ENCODE assay signal across 1 cellular context in the genomic region with DNA sequence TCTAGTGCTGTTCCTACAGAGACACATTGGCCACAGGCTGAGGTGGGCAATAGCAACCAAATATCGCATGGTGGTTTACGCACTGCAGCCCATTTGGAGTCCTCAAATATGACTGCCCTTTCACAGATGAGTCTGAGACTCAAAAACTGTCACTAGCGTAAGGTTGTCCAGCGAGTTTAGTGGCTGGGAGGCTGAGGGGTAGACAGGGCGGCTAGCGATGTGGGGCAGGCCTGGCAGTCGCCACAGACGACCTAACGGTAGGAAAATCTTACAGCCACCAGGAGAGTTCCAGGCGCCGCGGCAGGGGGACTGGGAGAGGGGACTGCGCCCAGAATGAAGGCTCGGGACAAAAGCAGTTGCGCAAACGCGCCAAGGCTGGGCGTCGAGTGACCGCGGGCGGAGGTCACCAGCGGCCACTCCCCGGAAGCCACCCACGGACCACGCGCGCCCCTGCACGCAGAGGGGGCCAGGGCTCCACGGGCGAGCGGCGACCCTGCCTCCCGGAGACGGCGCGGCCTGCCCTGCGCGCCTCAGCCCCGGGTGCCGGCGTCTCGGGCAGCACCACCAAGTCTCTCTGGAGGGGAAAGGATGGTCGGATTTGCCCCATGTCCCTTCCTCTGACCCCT.
TF ChIP-seq lines count a peak whose summit lies in the region.

No MANE protein-coding gene starts in this region.

TF ChIP-seq in HepG2, 621 proteins besides CTCF, POLR2A, EP300 and RAD21 (continued from another document and continues in another):
- TF ChIP-seq, protein P1, sequence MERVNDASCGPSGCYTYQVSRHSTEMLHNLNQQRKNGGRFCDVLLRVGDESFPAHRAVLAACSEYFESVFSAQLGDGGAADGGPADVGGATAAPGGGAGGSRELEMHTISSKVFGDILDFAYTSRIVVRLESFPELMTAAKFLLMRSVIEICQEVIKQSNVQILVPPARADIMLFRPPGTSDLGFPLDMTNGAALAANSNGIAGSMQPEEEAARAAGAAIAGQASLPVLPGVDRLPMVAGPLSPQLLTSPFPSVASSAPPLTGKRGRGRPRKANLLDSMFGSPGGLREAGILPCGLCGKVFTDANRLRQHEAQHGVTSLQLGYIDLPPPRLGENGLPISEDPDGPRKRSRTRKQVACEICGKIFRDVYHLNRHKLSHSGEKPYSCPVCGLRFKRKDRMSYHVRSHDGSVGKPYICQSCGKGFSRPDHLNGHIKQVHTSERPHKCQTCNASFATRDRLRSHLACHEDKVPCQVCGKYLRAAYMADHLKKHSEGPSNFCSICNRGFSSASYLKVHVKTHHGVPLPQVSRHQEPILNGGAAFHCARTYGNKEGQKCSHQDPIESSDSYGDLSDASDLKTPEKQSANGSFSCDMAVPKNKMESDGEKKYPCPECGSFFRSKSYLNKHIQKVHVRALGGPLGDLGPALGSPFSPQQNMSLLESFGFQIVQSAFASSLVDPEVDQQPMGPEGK (CRISPR knock-in tag; IDR thresholded peaks at IDR 0.05) = no peak
- TF ChIP-seq, protein P2, sequence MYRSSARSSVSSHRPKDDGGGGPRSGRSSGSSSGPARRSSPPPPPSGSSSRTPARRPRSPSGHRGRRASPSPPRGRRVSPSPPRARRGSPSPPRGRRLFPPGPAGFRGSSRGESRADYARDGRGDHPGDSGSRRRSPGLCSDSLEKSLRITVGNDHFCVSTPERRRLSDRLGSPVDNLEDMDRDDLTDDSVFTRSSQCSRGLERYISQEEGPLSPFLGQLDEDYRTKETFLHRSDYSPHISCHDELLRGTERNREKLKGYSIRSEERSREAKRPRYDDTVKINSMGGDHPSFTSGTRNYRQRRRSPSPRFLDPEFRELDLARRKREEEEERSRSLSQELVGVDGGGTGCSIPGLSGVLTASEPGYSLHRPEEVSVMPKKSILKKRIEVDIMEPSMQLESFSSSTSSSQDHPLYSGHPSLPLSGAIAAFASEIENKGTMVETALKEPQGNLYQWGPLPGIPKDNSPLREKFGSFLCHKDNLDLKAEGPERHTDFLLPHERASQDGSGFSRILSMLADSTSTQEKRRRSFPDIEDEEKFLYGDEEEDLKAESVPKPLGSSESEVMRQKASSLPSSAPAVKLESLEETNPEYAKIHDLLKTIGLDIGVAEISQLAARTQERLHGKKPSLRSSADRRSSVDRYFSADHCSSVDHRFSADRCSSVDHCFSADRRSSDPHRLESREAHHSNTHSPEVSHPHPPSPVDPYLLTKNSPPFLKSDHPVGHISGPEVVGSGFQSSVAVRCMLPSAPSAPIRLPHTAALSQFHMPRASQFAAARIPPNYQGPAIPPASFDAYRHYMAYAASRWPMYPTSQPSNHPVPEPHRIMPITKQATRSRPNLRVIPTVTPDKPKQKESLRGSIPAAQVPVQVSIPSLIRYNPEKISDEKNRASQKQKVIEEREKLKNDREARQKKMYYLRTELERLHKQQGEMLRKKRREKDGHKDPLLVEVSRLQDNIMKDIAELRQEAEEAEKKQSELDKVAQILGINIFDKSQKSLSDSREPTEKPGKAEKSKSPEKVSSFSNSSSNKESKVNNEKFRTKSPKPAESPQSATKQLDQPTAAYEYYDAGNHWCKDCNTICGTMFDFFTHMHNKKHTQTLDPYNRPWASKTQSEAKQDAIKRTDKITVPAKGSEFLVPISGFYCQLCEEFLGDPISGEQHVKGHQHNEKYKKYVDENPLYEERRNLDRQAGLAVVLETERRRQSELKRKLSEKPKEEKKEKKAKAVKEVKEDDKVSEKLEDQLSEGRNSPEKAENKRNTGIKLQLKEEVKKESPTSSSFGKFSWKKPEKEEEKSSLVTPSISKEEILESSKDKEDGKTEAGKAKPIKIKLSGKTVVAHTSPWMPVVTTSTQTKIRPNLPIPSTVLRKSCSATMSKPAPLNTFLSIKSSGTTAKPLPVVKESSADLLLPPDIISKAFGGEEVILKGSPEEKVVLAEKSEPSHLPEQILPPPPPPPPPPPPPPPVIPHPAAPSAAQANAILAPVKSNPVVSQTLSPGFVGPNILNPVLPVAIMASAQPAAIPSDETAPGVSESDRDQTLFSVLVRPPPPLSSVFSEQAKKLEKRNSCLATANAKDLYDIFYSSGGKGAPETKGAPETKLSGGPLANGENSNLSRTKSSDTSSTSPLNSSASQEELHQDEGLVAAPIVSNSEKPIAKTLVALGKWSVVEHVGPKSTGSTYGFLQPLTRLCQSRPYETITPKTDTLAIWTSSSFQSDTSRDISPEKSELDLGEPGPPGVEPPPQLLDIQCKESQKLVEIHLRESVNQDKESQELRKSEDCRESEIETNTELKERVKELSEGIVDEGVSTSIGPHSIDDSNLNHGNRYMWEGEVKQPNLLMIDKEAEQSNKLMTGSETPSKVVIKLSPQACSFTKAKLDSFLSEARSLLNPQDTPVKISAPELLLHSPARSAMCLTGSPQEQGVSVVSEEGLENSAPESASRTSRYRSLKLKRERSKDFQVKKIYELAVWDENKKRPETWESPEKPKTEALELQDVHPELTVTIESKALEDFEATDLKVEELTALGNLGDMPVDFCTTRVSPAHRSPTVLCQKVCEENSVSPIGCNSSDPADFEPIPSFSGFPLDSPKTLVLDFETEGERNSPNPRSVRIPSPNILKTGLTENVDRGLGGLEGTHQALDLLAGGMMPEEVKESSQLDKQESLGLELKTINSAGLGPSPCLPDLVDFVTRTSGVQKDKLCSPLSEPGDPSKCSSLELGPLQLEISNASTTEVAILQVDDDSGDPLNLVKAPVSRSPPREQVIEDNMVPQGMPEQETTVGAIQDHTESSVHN (CRISPR knock-in tag; IDR thresholded peaks at IDR 0.05) = 0 out of 2 replicates have a peak, but pooled peaks have one; percentile 5
- TF ChIP-seq BCL6 (CRISPR knock-in tag; IDR thresholded peaks at IDR 0.05) (no peak), ASH2L (IDR thresholded peaks at IDR 0.05; ENCODE audit: insufficient read length, low read depth, low read length) (peak; percentile 79), POLR2AphosphoS5 (IDR thresholded peaks at IDR 0.05; ENCODE audit: low read depth, low read length) (no peak), IRF2 (CRISPR knock-in tag; IDR thresholded peaks at IDR 0.05) (no peak), ZC3H13 (CRISPR knock-in tag; IDR thresholded peaks at IDR 0.05) (0 out of 2 replicates have a peak, but pooled peaks have one; percentile 4), SAP130 (CRISPR knock-in tag; IDR thresholded peaks at IDR 0.05; ENCODE audit: low read depth) (no peak), ZNF124 (CRISPR knock-in tag; IDR thresholded peaks at IDR 0.05) (0 out of 2 replicates have a peak, but pooled peaks have one; percentile 32), ZSCAN25 (CRISPR knock-in tag; IDR thresholded peaks at IDR 0.05) (peak; percentile 75; the same call in 1 of the 2 replicates), LCORL (IDR thresholded peaks at IDR 0.05) (no peak), LCORL (CRISPR knock-in tag; IDR thresholded peaks at IDR 0.05) (peak; percentile 13), RFX5 (IDR thresholded peaks at IDR 0.05; ENCODE audit: low read depth, low read length) (no peak), CCAR2 (optimal IDR thresholded peaks at IDR 0.05; ENCODE audit: low read depth, low read length) (no peak), ZNF850 (CRISPR knock-in tag; conservative IDR thresholded peaks at IDR 0.05) (0 out of 2 replicates have a peak, but pooled peaks have one; percentile 58), ZFYVE20 (CRISPR knock-in tag; IDR thresholded peaks at IDR 0.05; ENCODE audit: borderline replicate concordance, low read depth) (0 out of 2 replicates have a peak, but pooled peaks have one; percentile 26), FOXO1 (CRISPR knock-in tag; IDR thresholded peaks at IDR 0.05) (peak; percentile 20; the same call in 1 of the 2 replicates), IRX3 (CRISPR knock-in tag; IDR thresholded peaks at IDR 0.05; ENCODE audit: borderline replicate concordance, low read depth) (0 out of 2 replicates have a peak, but pooled peaks have one; percentile 73), CENPT (CRISPR knock-in tag; IDR thresholded peaks at IDR 0.05; ENCODE audit: low read depth) (no peak), ZNF747 (CRISPR knock-in tag; IDR thresholded peaks at IDR 0.05; ENCODE audit: borderline replicate concordance) (no peak; the same call in 1 of the 2 replicates), ZNF335 (CRISPR knock-in tag; IDR thresholded peaks at IDR 0.05) (0 out of 2 replicates have a peak, but pooled peaks have one; percentile 13), NR2C2 (CRISPR knock-in tag; IDR thresholded peaks at IDR 0.05; ENCODE audit: borderline replicate concordance) (peak; percentile 72; the same call in 1 of the 2 replicates), PPARG (CRISPR knock-in tag; conservative IDR thresholded peaks at IDR 0.05) (no peak), SMC3 (IDR thresholded peaks at IDR 0.05; ENCODE audit: low read length) (no peak), JUNB (CRISPR knock-in tag; IDR thresholded peaks at IDR 0.05; ENCODE audit: borderline replicate concordance) (no peak), KAT8 (CRISPR knock-in tag; IDR thresholded peaks at IDR 0.05) (0 out of 2 replicates have a peak, but pooled peaks have one; percentile 0), CBX2 (IDR thresholded peaks at IDR 0.05; ENCODE audit: low read depth, low read length) (no peak), CBX2 (CRISPR knock-in tag; IDR thresholded peaks at IDR 0.05; ENCODE audit: low read depth) (peak; percentile 74; the same call in 1 of the 2 replicates), ISX (CRISPR knock-in tag; conservative IDR thresholded peaks at IDR 0.05) (no peak), GABPA (IDR thresholded peaks at IDR 0.05; ENCODE audit: low read depth, low read length) (no peak), GABPA (CRISPR knock-in tag; IDR thresholded peaks at IDR 0.05; ENCODE audit: low read depth) (no peak), AGO2 (optimal IDR thresholded peaks at IDR 0.05; ENCODE audit: low read depth, low read length) (peak; percentile 91), ZNF766 (CRISPR knock-in tag; IDR thresholded peaks at IDR 0.05; ENCODE audit: borderline replicate concordance) (peak; percentile 15; the same call in 1 of the 2 replicates), MAFK (conservative IDR thresholded peaks at IDR 0.05 in 1 of 2, IDR thresholded peaks at IDR 0.05 in 1 of 2; ENCODE audit: low read length in 2 of 2) (no peak), PHB2 (IDR thresholded peaks at IDR 0.05; ENCODE audit: partially characterized antibody) (no peak), GPN1 (CRISPR knock-in tag; IDR thresholded peaks at IDR 0.05; ENCODE audit: borderline replicate concordance) (no peak; the same call in 1 of the 2 replicates), REPIN1 (CRISPR knock-in tag; IDR thresholded peaks at IDR 0.05; ENCODE audit: borderline replicate concordance, low read depth) (peak; percentile 39; the same call in 1 of the 2 replicates)
- TF ChIP-seq, protein P3, sequence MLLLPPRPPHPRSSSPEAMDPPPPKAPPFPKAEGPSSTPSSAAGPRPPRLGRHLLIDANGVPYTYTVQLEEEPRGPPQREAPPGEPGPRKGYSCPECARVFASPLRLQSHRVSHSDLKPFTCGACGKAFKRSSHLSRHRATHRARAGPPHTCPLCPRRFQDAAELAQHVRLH (CRISPR knock-in tag; IDR thresholded peaks at IDR 0.05; ENCODE audit: borderline replicate concordance, low read depth) = no peak
- TF ChIP-seq, protein P4, sequence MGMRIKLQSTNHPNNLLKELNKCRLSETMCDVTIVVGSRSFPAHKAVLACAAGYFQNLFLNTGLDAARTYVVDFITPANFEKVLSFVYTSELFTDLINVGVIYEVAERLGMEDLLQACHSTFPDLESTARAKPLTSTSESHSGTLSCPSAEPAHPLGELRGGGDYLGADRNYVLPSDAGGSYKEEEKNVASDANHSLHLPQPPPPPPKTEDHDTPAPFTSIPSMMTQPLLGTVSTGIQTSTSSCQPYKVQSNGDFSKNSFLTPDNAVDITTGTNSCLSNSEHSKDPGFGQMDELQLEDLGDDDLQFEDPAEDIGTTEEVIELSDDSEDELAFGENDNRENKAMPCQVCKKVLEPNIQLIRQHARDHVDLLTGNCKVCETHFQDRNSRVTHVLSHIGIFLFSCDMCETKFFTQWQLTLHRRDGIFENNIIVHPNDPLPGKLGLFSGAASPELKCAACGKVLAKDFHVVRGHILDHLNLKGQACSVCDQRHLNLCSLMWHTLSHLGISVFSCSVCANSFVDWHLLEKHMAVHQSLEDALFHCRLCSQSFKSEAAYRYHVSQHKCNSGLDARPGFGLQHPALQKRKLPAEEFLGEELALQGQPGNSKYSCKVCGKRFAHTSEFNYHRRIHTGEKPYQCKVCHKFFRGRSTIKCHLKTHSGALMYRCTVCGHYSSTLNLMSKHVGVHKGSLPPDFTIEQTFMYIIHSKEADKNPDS (CRISPR knock-in tag; IDR thresholded peaks at IDR 0.05) = no peak
- TF ChIP-seq, protein P5, sequence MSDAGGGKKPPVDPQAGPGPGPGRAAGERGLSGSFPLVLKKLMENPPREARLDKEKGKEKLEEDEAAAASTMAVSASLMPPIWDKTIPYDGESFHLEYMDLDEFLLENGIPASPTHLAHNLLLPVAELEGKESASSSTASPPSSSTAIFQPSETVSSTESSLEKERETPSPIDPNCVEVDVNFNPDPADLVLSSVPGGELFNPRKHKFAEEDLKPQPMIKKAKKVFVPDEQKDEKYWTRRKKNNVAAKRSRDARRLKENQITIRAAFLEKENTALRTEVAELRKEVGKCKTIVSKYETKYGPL (CRISPR knock-in tag; IDR thresholded peaks at IDR 0.05) = 0 out of 2 replicates have a peak, but pooled peaks have one; percentile 6
- TF ChIP-seq, protein P6, sequence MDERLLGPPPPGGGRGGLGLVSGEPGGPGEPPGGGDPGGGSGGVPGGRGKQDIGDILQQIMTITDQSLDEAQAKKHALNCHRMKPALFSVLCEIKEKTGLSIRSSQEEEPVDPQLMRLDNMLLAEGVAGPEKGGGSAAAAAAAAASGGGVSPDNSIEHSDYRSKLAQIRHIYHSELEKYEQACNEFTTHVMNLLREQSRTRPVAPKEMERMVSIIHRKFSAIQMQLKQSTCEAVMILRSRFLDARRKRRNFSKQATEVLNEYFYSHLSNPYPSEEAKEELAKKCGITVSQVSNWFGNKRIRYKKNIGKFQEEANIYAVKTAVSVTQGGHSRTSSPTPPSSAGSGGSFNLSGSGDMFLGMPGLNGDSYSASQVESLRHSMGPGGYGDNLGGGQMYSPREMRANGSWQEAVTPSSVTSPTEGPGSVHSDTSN (CRISPR knock-in tag; IDR thresholded peaks at IDR 0.05) = no peak
- TF ChIP-seq, protein P7, sequence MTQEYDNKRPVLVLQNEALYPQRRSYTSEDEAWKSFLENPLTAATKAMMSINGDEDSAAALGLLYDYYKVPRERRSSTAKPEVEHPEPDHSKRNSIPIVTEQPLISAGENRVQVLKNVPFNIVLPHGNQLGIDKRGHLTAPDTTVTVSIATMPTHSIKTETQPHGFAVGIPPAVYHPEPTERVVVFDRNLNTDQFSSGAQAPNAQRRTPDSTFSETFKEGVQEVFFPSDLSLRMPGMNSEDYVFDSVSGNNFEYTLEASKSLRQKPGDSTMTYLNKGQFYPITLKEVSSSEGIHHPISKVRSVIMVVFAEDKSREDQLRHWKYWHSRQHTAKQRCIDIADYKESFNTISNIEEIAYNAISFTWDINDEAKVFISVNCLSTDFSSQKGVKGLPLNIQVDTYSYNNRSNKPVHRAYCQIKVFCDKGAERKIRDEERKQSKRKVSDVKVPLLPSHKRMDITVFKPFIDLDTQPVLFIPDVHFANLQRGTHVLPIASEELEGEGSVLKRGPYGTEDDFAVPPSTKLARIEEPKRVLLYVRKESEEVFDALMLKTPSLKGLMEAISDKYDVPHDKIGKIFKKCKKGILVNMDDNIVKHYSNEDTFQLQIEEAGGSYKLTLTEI (CRISPR knock-in tag; conservative IDR thresholded peaks at IDR 0.05) = no peak
- TF ChIP-seq, protein P8, sequence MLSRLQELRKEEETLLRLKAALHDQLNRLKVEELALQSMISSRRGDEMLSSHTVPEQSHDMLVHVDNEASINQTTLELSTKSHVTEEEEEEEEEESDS (CRISPR knock-in tag; IDR thresholded peaks at IDR 0.05; ENCODE audit: borderline replicate concordance) = 0 out of 2 replicates have a peak, but pooled peaks have one; percentile 61
